22 cellular contexts compared by ENCODE assay signal in genomic region chr22:39650996-39651782, GRCh38.
A peak's percentile ranks its signal among the peaks of the same experiment; 100 is the strongest.
DNase-seq lines count a peak whose midpoint lies in the region; ATAC-seq, FAIRE-seq and TF ChIP-seq lines count a peak whose summit lies in the region.
"Had no signal": no experiment of that assay in that cellular context is flagged by ENCODE, and none has a peak within 500 bp of the region (broad histone marks: within the 10 kb centered on the region; RNA-seq: fewer than 3 reads in every experiment).

No MANE protein-coding gene starts in this region.

- dilution Hi-C loops in IMR-90 (cut with HindIII; ENCODE audit: low sequenced_read_pairs, unreplicated experiment), result no loop called here

- H3K9me3 ChIP-seq in IMR-90 (ENCODE audit: control insufficient read depth, insufficient read depth, low read length) (peaks cover 3% of the 10 kb centered on the region; the same call in 1 of the 2 replicates), K562 (replicated peaks; ENCODE audit: control insufficient read depth, insufficient read depth, low read depth, low read length) (no peaks in the 10 kb centered on the region), neuronal stem cell (replicated peaks in 1 of 2; ENCODE audit: control insufficient read depth in 2 of 2, insufficient read depth in 1 of 2, low read depth in 1 of 2, low read length in 2 of 2) (peaks cover 0 to 4% of the 10 kb centered on the region in 2 donors)
- H3K9me3 ChIP-seq: BE2C, HAP-1 had no signal

- H3K27ac ChIP-seq in GM23338 (ENCODE audit: low read depth) (no peak overlapping the region), IMR-90 (ENCODE audit: insufficient read depth, low read length) (no peak overlapping the region), K562 (ENCODE audit: extremely low read depth, low read depth, low read length) (no peak overlapping the region), neuronal stem cell (replicated peaks; ENCODE audit: low read length) (no peak overlapping the region)

- H3K4me1 ChIP-seq in GM23338 (ENCODE audit: insufficient read depth) (no peaks in the 10 kb centered on the region), IMR-90 (ENCODE audit: control insufficient read depth, insufficient read depth, low read length) (peaks cover 1% of the 10 kb centered on the region; the same call in 1 of the 2 replicates), K562 (replicated peaks in 1 of 2; ENCODE audit: control insufficient read depth in 2 of 2, insufficient read depth in 2 of 2, low read length in 2 of 2) (peaks cover 8 to 36% of the 10 kb centered on the region in 2 experiments; a peak in 4 of 5 replicates), neuronal stem cell (ENCODE audit: control insufficient read depth in 2 of 2, insufficient read depth in 1 of 2, low read depth in 1 of 2, low read length in 2 of 2) (peaks cover 0 to 8% of the 10 kb centered on the region in 2 donors)
- H3K4me1 ChIP-seq: HAP-1 had no signal

- no peak overlapping the region for H2BK20ac ChIP-seq in IMR-90 (ENCODE audit: low read depth, low read length)

- H2AFZ ChIP-seq in GM23338 (no peak overlapping the region), IMR-90 (replicated peaks; ENCODE audit: low read length, poor library complexity) (no peak overlapping the region), K562 (ENCODE audit: low read depth, low read length) (no peak overlapping the region), neuronal stem cell (ENCODE audit: low read length) (no peak overlapping the region)

- intact Hi-C loops in IMR-90 (cut with micrococcal nuclease) (no loop called here), K562 (cut with micrococcal nuclease) (no loop called here)

- H3K79me2 ChIP-seq in GM23338 (replicated peaks; ENCODE audit: insufficient read depth) (no peaks in the 10 kb centered on the region), K562 (ENCODE audit: control insufficient read depth, insufficient read depth, low read length) (no peaks in the 10 kb centered on the region)

- H3K4me2 ChIP-seq in GM23338 (no peak overlapping the region), IMR-90 (ENCODE audit: low read depth, low read length) (no peak overlapping the region), K562 (ENCODE audit: insufficient read depth, low read length) (no peak overlapping the region), neuronal stem cell (ENCODE audit: insufficient read depth, low read length, poor library complexity, severe bottlenecking) (no peak overlapping the region)

- DNase-seq in GM23338 (ENCODE audit: low spot score), result no peak
- DNase-seq in IMR-90, result no peak
- no peak for DNase-seq in K562 (ENCODE audit: extremely low read depth in 1 of 4, low spot score in 3 of 4)
- no peak for DNase-seq in neuronal stem cell (ENCODE audit: low spot score)
- DNase-seq: BE2C, DMS53, GF-D8, KBM-7, MM.1S, NCI-H1092, NCI-H1436, NCI-H2029, NCI-H524 treated with DMSO at 0.1 percent for 48 hours, PC-3, RPMI8226, SHP77 treated with DMSO at 0.1 percent for 48 hours had no signal

- H3K4me1 Mint-ChIP-seq in GM23338, result no peaks in the 10 kb centered on the region

- H2BK120ac ChIP-seq in IMR-90 (ENCODE audit: low read depth, low read length), result no peak overlapping the region
- no peak overlapping the region for H2BK120ac ChIP-seq in neuronal stem cell (ENCODE audit: low read depth, low read length)

- TF ChIP-seq RAD21 in IMR-90 (IDR thresholded peaks at IDR 0.05; ENCODE audit: low read length) (no peak), K562 (CRISPR knock-in tag; conservative IDR thresholded peaks at IDR 0.05 in 1 of 2, IDR thresholded peaks at IDR 0.05 in 1 of 2) (no peak)

- no peak overlapping the region for H3K4me3 Mint-ChIP-seq in GM23338

- H3K9me2 ChIP-seq in GM23338 (ENCODE audit: insufficient read depth), result no peaks in the 10 kb centered on the region

- no peak overlapping the region for H3K56ac ChIP-seq in IMR-90 (ENCODE audit: extremely low read depth, insufficient read depth, low read length)

- H2BK15ac ChIP-seq in IMR-90 (ENCODE audit: low read depth, low read length), result no peak overlapping the region
- H2BK15ac ChIP-seq in neuronal stem cell (ENCODE audit: low read length), result peak overlapping the region; percentile 21

- H3K4ac ChIP-seq in IMR-90 (ENCODE audit: low read depth, low read length), result no peak overlapping the region
- no peak overlapping the region for H3K4ac ChIP-seq in neuronal stem cell (ENCODE audit: low read length)

- WGBS in IMR-90 (ENCODE audit: extremely low coverage in 2 of 2, insufficient read length in 1 of 2), 2 experiments, result 47% methylated on average over 10 of the region's 21 CpGs; no CpG with 5 or more reads in 1 of the 2 experiments
- WGBS in K562 (ENCODE audit: insufficient coverage, low coverage, missing lambda C conversion rate), result 61% methylated on average over 13 of the region's 21 CpGs
- WGBS in neuronal stem cell (ENCODE audit: extremely low coverage in 2 of 2, insufficient read length in 2 of 2, insufficient replicate concordance in 1 of 2), 2 donors, result no CpG with 5 or more reads among the region's 21 CpGs

- H3K9ac ChIP-seq in IMR-90 (ENCODE audit: low read depth, low read length) (no peak overlapping the region), K562 (ENCODE audit: insufficient read depth in 1 of 2, low read depth in 2 of 2, low read length in 2 of 2) (no peak overlapping the region), neuronal stem cell (ENCODE audit: low read depth, low read length, poor library complexity) (no peak overlapping the region)

- H3K36me3 Mint-ChIP-seq in GM23338 (ENCODE audit: low read depth), result no peaks in the 10 kb centered on the region

- H4K20me1 ChIP-seq in GM23338 (replicated peaks; ENCODE audit: insufficient read depth) (no peaks in the 10 kb centered on the region), IMR-90 (ENCODE audit: insufficient read depth, low read length) (no peaks in the 10 kb centered on the region), K562 (replicated peaks; ENCODE audit: control insufficient read depth, insufficient read depth, low read length) (no peaks in the 10 kb centered on the region)

- in situ Hi-C loops in IMR-90 (cut with MboI; ENCODE audit: low sequenced_read_pairs), result no loop called here
- in situ Hi-C loops in K562 (cut with MboI), result no loop called here

- H2AK5ac ChIP-seq in IMR-90 (ENCODE audit: low read depth, low read length), result no peak overlapping the region
- peak overlapping the region; percentile 88 for H2AK5ac ChIP-seq in neuronal stem cell (ENCODE audit: low read depth, low read length)

- no peak overlapping the region for H3K27ac Mint-ChIP-seq in GM23338

- TF ChIP-seq POLR2A in IMR-90 (IDR thresholded peaks at IDR 0.05; ENCODE audit: low read depth, low read length), result no peak
- no peak for TF ChIP-seq POLR2A in K562 (conservative IDR thresholded peaks at IDR 0.05)

- POLR2A ChIA-PET in IMR-90 (lab: Charles Lee; ENCODE audit: unreplicated experiment) (no interaction called here), K562 (lab: Yijun Ruan, JAX) (interaction anchor here (0.7 kb wide), 1 partner anchor 18 kb away, joined by 5 read pairs; no protein-coding TSS in a partner anchor)

- H3K79me1 ChIP-seq in IMR-90 (ENCODE audit: low read depth in 1 of 2, low read length in 2 of 2) (no peaks in the 10 kb centered on the region), neuronal stem cell (ENCODE audit: low read depth, low read length) (peaks cover 2% of the 10 kb centered on the region)

- no peaks in the 10 kb centered on the region for H3K9me3 Mint-ChIP-seq in GM23338

- H3K23ac ChIP-seq in IMR-90 (ENCODE audit: low read depth, low read length) (no peak overlapping the region), neuronal stem cell (ENCODE audit: low read depth, low read length, poor library complexity) (peak overlapping the region; percentile 65)

- H3K4me3 ChIP-seq in GM23338 (no peak overlapping the region), IMR-90 (ENCODE audit: insufficient read depth, low read depth, low read length) (no peak overlapping the region), K562 (no peak overlapping the region), neuronal stem cell (ENCODE audit: low read length in 2 of 2) (no peak overlapping the region)
- H3K4me3 ChIP-seq: HAP-1 had no signal

- H3K18ac ChIP-seq in IMR-90 (ENCODE audit: low read depth, low read length) (no peak overlapping the region), neuronal stem cell (ENCODE audit: low read length) (peak overlapping the region; percentile 83)

- H3K9me1 ChIP-seq in IMR-90 (ENCODE audit: insufficient read depth, low read length) (no peaks in the 10 kb centered on the region), K562 (ENCODE audit: control insufficient read depth, insufficient read depth, low read length) (no peaks in the 10 kb centered on the region)

- no peak overlapping the region for H2BK5ac ChIP-seq in IMR-90 (ENCODE audit: low read depth, low read length, poor library complexity, severe bottlenecking)
- peak overlapping the region; percentile 75 for H2BK5ac ChIP-seq in neuronal stem cell (ENCODE audit: low read length)

- H3K14ac ChIP-seq in IMR-90 (replicated peaks; ENCODE audit: low read depth, low read length) (no peak overlapping the region), neuronal stem cell (ENCODE audit: low read length) (peak overlapping the region; percentile 89)

- H3K27me3 ChIP-seq in GM23338 (ENCODE audit: insufficient read depth) (no peaks in the 10 kb centered on the region), IMR-90 (ENCODE audit: control insufficient read depth, insufficient read depth, low read length) (peaks cover 27% of the 10 kb centered on the region), K562 (ENCODE audit: control insufficient read depth in 2 of 2, insufficient read depth in 2 of 2, low read length in 2 of 2) (no peaks in the 10 kb centered on the region), neuronal stem cell (ENCODE audit: control insufficient read depth in 3 of 3, insufficient read depth in 3 of 3, low read depth in 1 of 3, low read length in 3 of 3) (peaks cover 0 to 22% (median under 1%) of the 10 kb centered on the region in 3 experiments)

- H4K5ac ChIP-seq in IMR-90 (ENCODE audit: low read depth, low read length), result no peak overlapping the region

- H4K8ac ChIP-seq in IMR-90 (ENCODE audit: low read depth in 2 of 2, low read length in 2 of 2) (no peak overlapping the region), neuronal stem cell (ENCODE audit: low read depth, low read length) (peak overlapping the region; percentile 72)

- no peak overlapping the region for H2AK9ac ChIP-seq in IMR-90 (replicated peaks; ENCODE audit: low read depth, low read length, poor library complexity)

- no peak overlapping the region for H2BK12ac ChIP-seq in neuronal stem cell (ENCODE audit: low read length)

- CTCF ChIA-PET in IMR-90 (lab: Yijun Ruan, JAX) (no interaction called here), K562 (lab: Yijun Ruan, JAX; ENCODE audit: low intra/inter-chr PET ratio) (no interaction called here)

- peak; percentile 26; the same call in 2 of the 3 replicates for ATAC-seq in GM23338
- ATAC-seq in IMR-90 (ENCODE audit: low read depth), result peak; percentile 55
- no peak for ATAC-seq in K562
- ATAC-seq in GM18519 (IDR thresholded peaks at IDR 0.05; ENCODE audit: low FRiP score, unreplicated experiment), result no peak
- ATAC-seq in HG03460 (IDR thresholded peaks at IDR 0.05; ENCODE audit: unreplicated experiment), result no peak
- ATAC-seq in HG03025 (IDR thresholded peaks at IDR 0.05; ENCODE audit: low FRiP score, unreplicated experiment), result no peak
- ATAC-seq: PC-3, SK-N-SH treated with all-trans-retinoic acid at 6 μM for 48 hours had no signal

- BruUV-seq in IMR-90 (replicated peaks; lab: Mats Ljungman, UMichigan) (no TSS peak), K562 (replicated peaks; lab: Mats Ljungman, UMichigan) (no TSS peak)

- H4K91ac ChIP-seq in IMR-90 (ENCODE audit: insufficient read depth, low read depth, low read length) (no peak overlapping the region), neuronal stem cell (ENCODE audit: low read depth, low read length, poor library complexity) (no peak overlapping the region)

- H3K36me3 ChIP-seq in GM23338 (ENCODE audit: insufficient read depth) (no peaks in the 10 kb centered on the region), IMR-90 (ENCODE audit: control insufficient read depth, insufficient read depth, low read length) (no peaks in the 10 kb centered on the region), K562 (ENCODE audit: control insufficient read depth, insufficient read depth, low read length) (no peaks in the 10 kb centered on the region), neuronal stem cell (replicated peaks in 1 of 2; ENCODE audit: control insufficient read depth in 2 of 2, insufficient read depth in 2 of 2, low read length in 2 of 2) (no peaks in the 10 kb centered on the region)
- H3K36me3 ChIP-seq: BE2C, HAP-1 had no signal

- no peak for TF ChIP-seq CTCF in GM23338 (conservative IDR thresholded peaks at IDR 0.05; ENCODE audit: low read depth in 2 of 2)
- TF ChIP-seq CTCF in IMR-90 (conservative IDR thresholded peaks at IDR 0.05; ENCODE audit: low read depth, low read length), result no peak
- TF ChIP-seq CTCF in K562 (IDR thresholded peaks at IDR 0.05 in 2 of 3, conservative IDR thresholded peaks at IDR 0.05 in 1 of 3; ENCODE audit: insufficient read depth in 2 of 3, low read depth in 1 of 3, low read length in 3 of 3), result no peak

- TF ChIP-seq EP300 in K562 (IDR thresholded peaks at IDR 0.05; ENCODE audit: low read length), result no peak

- FAIRE-seq in K562 (lab: Jason Lieb, UNC), result no peak
- FAIRE-seq: D721Med had no signal

- H3K27me3 Mint-ChIP-seq in GM23338 (ENCODE audit: insufficient read depth, low read depth, poor library complexity), result no peaks in the 10 kb centered on the region

- H3F3A ChIP-seq in GM23338 (replicated peaks; ENCODE audit: low read depth), result no peaks in the 10 kb centered on the region

Comparison
In these comparisons a context has a peak if more than half of its experiments do, and no peak if none do; other contexts are left out.
1. ATAC-seq: peak in GM23338 (single experiment) and IMR-90 (single experiment); none in K562 (single experiment), GM18519 (single experiment), HG03460 (single experiment) and HG03025 (single experiment).